Comparison of ENCODE assay signal across 1 cellular context in genomic region chr19:2783781-2784145, GRCh38.
TF ChIP-seq lines count a peak whose summit lies in the region.

No MANE protein-coding gene starts in this region.

TF ChIP-seq in HCT116, 20 proteins besides CTCF, POLR2A, EP300 and RAD21 (continued from another document):
- no peak for TF ChIP-seq ZBTB33 (IDR thresholded peaks at IDR 0.05; ENCODE audit: extremely low read depth, insufficient replicate concordance, low read length)
- no peak for TF ChIP-seq ELF1 (IDR thresholded peaks at IDR 0.05; ENCODE audit: borderline replicate concordance, low read depth)
- TF ChIP-seq EGR1 (IDR thresholded peaks at IDR 0.05; ENCODE audit: low read depth) = no peak
- no peak for TF ChIP-seq MAX (IDR thresholded peaks at IDR 0.05)
- no peak for TF ChIP-seq EZH2 (IDR thresholded peaks at IDR 0.05)
- TF ChIP-seq SP1 (IDR thresholded peaks at IDR 0.05; ENCODE audit: low read depth) = no peak
- TF ChIP-seq ATF3 (IDR thresholded peaks at IDR 0.05) = no peak
- TF ChIP-seq CBX3 (IDR thresholded peaks at IDR 0.05; ENCODE audit: low read depth) = no peak
- no peak for TF ChIP-seq ZNF274 (IDR thresholded peaks at IDR 0.05; ENCODE audit: low read depth, low read length)
- TF ChIP-seq SIN3A (IDR thresholded peaks at IDR 0.05; ENCODE audit: low read depth) = no peak
TF ChIP-seq in HCT116: peak in this region for 0.
